ENCODE assay signal across 8 cellular contexts in genomic region chr19:54190942-54191670, GRCh38. TPM values are rescaled to one million over a fixed set of nuclear protein-coding genes. Genes with fewer than 3 reads are reported as not detected.
DNase-seq lines count a peak whose midpoint lies in the region; ATAC-seq lines count a peak whose summit lies in the region.

TSEN34 (plus strand) TSS chr19:54191308; CDS start chr19:54191365, 57 bp downstream.

- WGBS in ectodermal cell, 2 experiments = 1% methylated on average over 76 of the region's 76 CpGs

- H3K27me3 ChIP-seq in ectodermal cell (ENCODE audit: control insufficient read depth, insufficient read depth, low read length, poor library complexity, severe bottlenecking) = no peaks in the 10 kb centered on the region

- H3K27ac Mint-ChIP-seq in activated CD4-positive, alpha-beta T cell treated with anti-CD3 and anti-CD28 coated beads, Interleukin-2, amount 10 ng/mL, durations not matched to agents 24 days and 14 days = peak within 1 kb of the TSS; percentile 98

- peak within 1 kb of the TSS; percentile 78 for H3K4me3 ChIP-seq in ectodermal cell (ENCODE audit: insufficient read depth, low read depth, low read length)

- peaks cover 9% of the 10 kb centered on the region for H3K4me1 ChIP-seq in ectodermal cell (ENCODE audit: control insufficient read depth, insufficient read depth, low read length)

- H3K36me3 Mint-ChIP-seq in activated CD4-positive, alpha-beta T cell treated with anti-CD3 and anti-CD28 coated beads, Interleukin-2, amount 10 ng/mL, durations not matched to agents 24 days and 14 days (ENCODE audit: low read depth) = peaks cover 34% of the 10 kb centered on the region

- H3K4me1 Mint-ChIP-seq in activated CD4-positive, alpha-beta T cell treated with anti-CD3 and anti-CD28 coated beads, Interleukin-2, amount 10 ng/mL, durations not matched to agents 24 days and 14 days = peaks cover 31% of the 10 kb centered on the region

- peaks cover 24% of the 10 kb centered on the region for H3K36me3 ChIP-seq in ectodermal cell (ENCODE audit: control insufficient read depth, insufficient read depth, low read length)

- DNase-seq in AML-193 (lab: John Stamatoyannopoulos, UW) = peak; percentile 76 to 83
- peak; percentile 81 for DNase-seq in NCI-H345 (lab: John Stamatoyannopoulos, UW)
- DNase-seq in activated CD4-positive, alpha-beta T cell treated with anti-CD3 and anti-CD28 coated beads, Interleukin-2, amount 10 ng/mL, durations not matched to agents 24 days and 14 days = peak; percentile 96
- DNase-seq in medulla oblongata (ENCODE audit: extremely low spot score) = peak; percentile 91
- peak; percentile 75 for DNase-seq in stimulated activated CD8-positive, alpha-beta memory T cell treated with anti-CD3 and anti-CD28 coated beads, Interleukin-12 subunit alpha, Interleukin-12 subunit beta, amount 100 ng/mL, for 1 hour (ENCODE audit: low read depth)

- peak within 1 kb of the TSS; percentile 99 for H3K27ac ChIP-seq in ectodermal cell (ENCODE audit: insufficient read depth, low read depth, low read length, poor library complexity, severe bottlenecking)

- H3K27me3 Mint-ChIP-seq in activated CD4-positive, alpha-beta T cell treated with anti-CD3 and anti-CD28 coated beads, Interleukin-2, amount 10 ng/mL, durations not matched to agents 24 days and 14 days = no peaks in the 10 kb centered on the region

- ATAC-seq in GM18909 (IDR thresholded peaks at IDR 0.05; ENCODE audit: poor library complexity, unreplicated experiment) (peak; percentile 32), HG03139 (IDR thresholded peaks at IDR 0.05; ENCODE audit: unreplicated experiment) (peak; percentile 16)

- intact Hi-C loops in activated CD4-positive, alpha-beta T cell treated with anti-CD3 and anti-CD28 coated beads, Interleukin-2, amount 10 ng/mL, durations not matched to agents 24 days and 14 days (cut with micrococcal nuclease) = loop anchor here (1.0 to 5.0 kb wide), 4 partner anchors 9 to 271 kb away; partner anchors contain the start of genes CNOT3, LENG1, LENG9 and RPS9

- H3K9me3 Mint-ChIP-seq in activated CD4-positive, alpha-beta T cell treated with anti-CD3 and anti-CD28 coated beads, Interleukin-2, amount 10 ng/mL, durations not matched to agents 24 days and 14 days = no peaks in the 10 kb centered on the region

- H3K9me3 ChIP-seq in ectodermal cell (ENCODE audit: control insufficient read depth, low read length) = no peaks in the 10 kb centered on the region

- H3K4me3 Mint-ChIP-seq in activated CD4-positive, alpha-beta T cell treated with anti-CD3 and anti-CD28 coated beads, Interleukin-2, amount 10 ng/mL, durations not matched to agents 24 days and 14 days = peak within 1 kb of the TSS; percentile 85

RNA-seq across cellular contexts. Expression of gene TSEN34, which starts in this region (rescaled TPM):
- 17.9 and 18.4 TPM in 2 replicates for total RNA-seq in activated CD4-positive, alpha-beta T cell treated with anti-CD3 and anti-CD28 coated beads, Interleukin-2, amount 10 ng/mL, durations not matched to agents 24 days and 14 days
- polyA plus RNA-seq in ectodermal cell (2013, experiment 1 of 4) = 34.8 TPM
- 28.3 TPM for polyA plus RNA-seq in ectodermal cell (2013, experiment 2 of 4)
- 32.9 TPM for polyA plus RNA-seq in ectodermal cell (2013, experiment 3 of 4)
- 31.4 TPM for polyA plus RNA-seq in ectodermal cell (2013, experiment 4 of 4)

Comparison
In these comparisons a context has a peak if more than half of its experiments do, and no peak if none do; other contexts are left out.
1. Peak in every context shown above with its lines: DNase-seq, ATAC-seq, H3K4me3 ChIP-seq and H3K27ac ChIP-seq.